In genomic region chr1:147641695-147642592, GRCh38 we compare ENCODE assay signal across 8 cellular contexts. TPM values are rescaled to one million over a fixed set of nuclear protein-coding genes. Genes with fewer than 3 reads are reported as not detected.
A peak's percentile ranks its signal among the peaks of the same experiment; 100 is the strongest.
DNase-seq lines count a peak whose midpoint lies in the region; ATAC-seq and TF ChIP-seq lines count a peak whose summit lies in the region.

No MANE protein-coding gene starts in this region.

- peak; percentile 91 for TF ChIP-seq CTCF in astrocyte of the cerebellum (IDR thresholded peaks at IDR 0.05; ENCODE audit: low read depth, low read length, missing control alignments)

- H3K4me3 ChIP-seq in astrocyte of the cerebellum (ENCODE audit: low read depth, low read length): no peak overlapping the region

- ATAC-seq in HG03571 (IDR thresholded peaks at IDR 0.05; ENCODE audit: unreplicated experiment): no peak
- no peak for ATAC-seq in HG03565 (IDR thresholded peaks at IDR 0.05; ENCODE audit: unreplicated experiment)

- DNase-seq in EH (ENCODE audit: low read depth): peak; percentile 56
- peak; percentile 55 for DNase-seq in HuH-7.5 (ENCODE audit: low spot score)
- peak; percentile 50 for DNase-seq in RPMI7951 (ENCODE audit: low read depth)
- no peak for DNase-seq in astrocyte of the cerebellum (ENCODE audit: low read depth)
- peak; percentile 74 for DNase-seq in inferior parietal cortex (ENCODE audit: extremely low spot score)
- peak; percentile 21 for DNase-seq in stimulated activated CD4-positive, alpha-beta T cell treated with anti-CD3 and anti-CD28 coated beads, Interleukin-4, amount 100 ng/mL, for 1 hour

- in situ Hi-C loops in astrocyte of the cerebellum (cut with HindIII; ENCODE audit: low sequenced_read_pairs): no loop called here

RNA-seq across cellular contexts. Expression of gene ACP6, which starts 28.4 kb away (rescaled TPM):
- 5.7 and 7.9 TPM in 2 replicates for total RNA-seq in RPMI7951 (2014; rRNA removed; shearing (Covaris generic))
